1 cellular context compared by ENCODE assay signal in genomic region chr12:31322651-31323248, GRCh38.
A peak's percentile ranks its signal among the peaks of the same experiment; 100 is the strongest.
TF ChIP-seq lines count a peak whose summit lies in the region.

No MANE protein-coding gene starts in this region.

TF ChIP-seq in K562, 482 proteins besides CTCF, POLR2A, EP300 and RAD21 (continued from another document):
- TF ChIP-seq BRF2 (IDR thresholded peaks at IDR 0.05; ENCODE audit: borderline replicate concordance, insufficient read depth, insufficient read length) (no peak), ZNF583 (CRISPR knock-in tag; IDR thresholded peaks at IDR 0.05) (no peak), FOSL1 (tag; conservative IDR thresholded peaks at IDR 0.05) (peak; percentile 30), ZNF174 (CRISPR knock-in tag; IDR thresholded peaks at IDR 0.05) (no peak), ID3 (CRISPR knock-in tag; IDR thresholded peaks at IDR 0.05) (no peak), ID3 (tag; IDR thresholded peaks at IDR 0.05) (0 out of 2 replicates have a peak, but pooled peaks have one; percentile 17), CHD1 (IDR thresholded peaks at IDR 0.05; ENCODE audit: low read length) (peak; percentile 10), ZNF436 (CRISPR knock-in tag; IDR thresholded peaks at IDR 0.05) (no peak), ZNF253 (CRISPR knock-in tag; conservative IDR thresholded peaks at IDR 0.05) (no peak), GABPB1 (CRISPR knock-in tag; IDR thresholded peaks at IDR 0.05) (no peak), NR2C2 (CRISPR knock-in tag; IDR thresholded peaks at IDR 0.05) (no peak), NR2C2 (tag; IDR thresholded peaks at IDR 0.05) (no peak; the same call in 1 of the 2 replicates), ZNF780A (CRISPR knock-in tag; IDR thresholded peaks at IDR 0.05) (no peak), ZNF511 (CRISPR knock-in tag; IDR thresholded peaks at IDR 0.05) (no peak), HEY1 (CRISPR knock-in tag; IDR thresholded peaks at IDR 0.05; ENCODE audit: borderline replicate concordance) (no peak)
